Comparison of ENCODE assay signal across 9 cellular contexts in the genomic region with DNA sequence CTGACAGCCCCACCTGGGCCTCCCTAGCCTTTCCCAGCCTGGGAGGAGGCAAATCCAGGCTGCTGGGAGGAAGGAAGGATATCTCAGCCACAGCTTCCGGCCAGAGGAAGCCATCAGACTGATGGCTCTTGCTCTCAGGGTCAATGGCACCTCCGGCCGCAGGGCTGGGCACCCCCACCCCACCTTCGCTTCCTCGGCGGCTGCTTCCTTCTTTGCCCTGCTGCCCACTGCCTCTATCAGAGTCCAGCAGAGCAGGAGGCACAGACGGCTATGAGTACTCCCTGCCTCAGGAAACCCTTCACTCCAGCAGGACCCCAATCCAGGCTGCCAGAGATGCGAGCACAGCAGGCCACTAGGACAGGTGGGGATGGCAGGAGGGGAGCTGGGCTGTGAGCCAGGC. TPM values are rescaled to one million over a fixed set of nuclear protein-coding genes. Genes with fewer than 3 reads are reported as not detected.
DNase-seq lines count a peak whose midpoint lies in the region; FAIRE-seq and TF ChIP-seq lines count a peak whose summit lies in the region.
"Had no signal": no experiment of that assay in that cellular context is flagged by ENCODE, and none has a peak within 500 bp of the region (broad histone marks: within the 10 kb centered on the region; RNA-seq: fewer than 3 reads in every experiment).

No MANE protein-coding gene starts in this region.

- POLR2A ChIA-PET in activated CD4-positive, alpha-beta memory T cell treated with anti-CD3 and anti-CD28 coated beads, Interleukin-2, amount 10 ng/mL, durations not matched to agents 7 days and 5 days (lab: Charles Lee) = interaction anchor here (1.4 to 3.7 kb wide), 3 partner anchors 9 to 86 kb away, joined by 3 to 43 read pairs (median 5); a partner anchor contains a TSS

- peak overlapping the region; percentile 55; the same call in 1 of the 2 replicates for H3K27ac Mint-ChIP-seq in HFFc6
- peak overlapping the region; percentile 71 for H3K27ac Mint-ChIP-seq in activated CD4-positive, alpha-beta memory T cell treated with anti-CD3 and anti-CD28 coated beads, Interleukin-2, amount 10 ng/mL, durations not matched to agents 7 days and 5 days

- H3K36me3 Mint-ChIP-seq in HFFc6 (ENCODE audit: low read depth) = 0 out of 2 replicates have a peak, but pooled peaks cover 5% of the 10 kb centered on the region
- H3K36me3 Mint-ChIP-seq in activated CD4-positive, alpha-beta memory T cell treated with anti-CD3 and anti-CD28 coated beads, Interleukin-2, amount 10 ng/mL, durations not matched to agents 7 days and 5 days (ENCODE audit: low read depth) = peaks cover 23% of the 10 kb centered on the region

- no peak overlapping the region; the same call in 1 of the 2 replicates for H3K4me3 Mint-ChIP-seq in HFFc6
- H3K4me3 Mint-ChIP-seq in activated CD4-positive, alpha-beta memory T cell treated with anti-CD3 and anti-CD28 coated beads, Interleukin-2, amount 10 ng/mL, durations not matched to agents 7 days and 5 days = peak overlapping the region; percentile 82

- peaks cover 0 to 14% of the 10 kb centered on the region in 2 donors for H3K4me1 ChIP-seq in kidney (ENCODE audit: control insufficient read depth in 1 of 2, insufficient read depth in 1 of 2, low read depth in 1 of 2, low read length in 2 of 2)
- H3K4me1 ChIP-seq in spleen = peaks cover 18 to 100% (median 89%) of the 10 kb centered on the region in 6 donors

- no peak overlapping the region for H3K9ac ChIP-seq in kidney (ENCODE audit: low read length in 2 of 2)

- H3K36me3 ChIP-seq in kidney (ENCODE audit: control insufficient read depth in 1 of 2, insufficient read depth in 2 of 2, low read length in 2 of 2) = peaks cover 13 to 18% of the 10 kb centered on the region in 2 donors
- H3K36me3 ChIP-seq in spleen = peaks cover 0 to 62% (median 39%) of the 10 kb centered on the region in 6 donors

- no peak for DNase-seq in HFFc6
- no peak for DNase-seq in activated CD4-positive, alpha-beta memory T cell treated with anti-CD3 and anti-CD28 coated beads, Interleukin-2, amount 10 ng/mL, durations not matched to agents 7 days and 5 days
- DNase-seq in kidney = peak; percentile 74
- peak; percentile 84 for DNase-seq in spleen
- no peak for DNase-seq in OCI-M2 (lab: John Stamatoyannopoulos, UW; ENCODE audit: unreplicated experiment)
- DNase-seq in MV-4-11 (lab: John Stamatoyannopoulos, UW) = no peak
- DNase-seq in GDM1 (lab: John Stamatoyannopoulos, UW) = no peak
- DNase-seq: amniotic stem cell; stimulated activated CD4-positive, alpha-beta T cell treated with anti-CD3 and anti-CD28 coated beads, Interleukin-2, amount 100 ng/mL, for 48 hours had no signal

- TF ChIP-seq CTCF in HFFc6 (IDR thresholded peaks at IDR 0.05) (no peak), kidney (IDR thresholded peaks at IDR 0.05; ENCODE audit: borderline replicate concordance, extremely low read depth, insufficient read depth) (no peak), spleen (IDR thresholded peaks at IDR 0.05 in 8 of 11, conservative IDR thresholded peaks at IDR 0.05 in 3 of 11) (no peak)

- intact Hi-C loops in kidney (cut with DNase I) (no loop called here), spleen (cut with DNase I; ENCODE audit: low total_unique reads) (no loop called here)

- no peaks in the 10 kb centered on the region for H3K9me3 Mint-ChIP-seq in HFFc6
- H3K9me3 Mint-ChIP-seq in activated CD4-positive, alpha-beta memory T cell treated with anti-CD3 and anti-CD28 coated beads, Interleukin-2, amount 10 ng/mL, durations not matched to agents 7 days and 5 days = no peaks in the 10 kb centered on the region

- WGBS in spleen, 5 donors = 12 to 30% (median 27%) methylated on average over 6 to 8 of the region's 8 CpGs

- H3K4me1 Mint-ChIP-seq in HFFc6 (ENCODE audit: low read depth) = peaks cover 21% of the 10 kb centered on the region
- peaks cover 40% of the 10 kb centered on the region for H3K4me1 Mint-ChIP-seq in activated CD4-positive, alpha-beta memory T cell treated with anti-CD3 and anti-CD28 coated beads, Interleukin-2, amount 10 ng/mL, durations not matched to agents 7 days and 5 days

- FAIRE-seq in kidney (lab: Jason Lieb, UNC) = no peak

- no peak for TF ChIP-seq POLR2A in spleen (IDR thresholded peaks at IDR 0.05)

- H3K27me3 ChIP-seq in spleen (replicated peaks in 1 of 7) = peaks cover 0 to 56% (median 17%) of the 10 kb centered on the region in 7 donors

- H3K4me3 ChIP-seq in kidney (ENCODE audit: low read length in 2 of 2) = peak overlapping the region; percentile 34 to 74
- H3K4me3 ChIP-seq in spleen = peak overlapping the region; percentile 55 to 94 (median 83)

- peaks cover 6% of the 10 kb centered on the region; the same call in 1 of the 2 replicates for H3K27me3 Mint-ChIP-seq in HFFc6 (ENCODE audit: insufficient read depth)
- H3K27me3 Mint-ChIP-seq in activated CD4-positive, alpha-beta memory T cell treated with anti-CD3 and anti-CD28 coated beads, Interleukin-2, amount 10 ng/mL, durations not matched to agents 7 days and 5 days = peaks cover 10% of the 10 kb centered on the region

- CTCF ChIA-PET in activated CD4-positive, alpha-beta memory T cell treated with anti-CD3 and anti-CD28 coated beads, Interleukin-2, amount 10 ng/mL, durations not matched to agents 7 days and 5 days (lab: Charles Lee) = interaction anchor here (3.9 kb wide), 1 partner anchor 9 kb away, joined by 57 read pairs; a partner anchor contains a TSS

- peak overlapping the region in 1 of 2 donors; percentile 28 for H3K27ac ChIP-seq in kidney (ENCODE audit: low read depth in 2 of 2, low read length in 2 of 2)
- H3K27ac ChIP-seq in spleen = peak overlapping the region; percentile 20 to 98 (median 95)

- H3K9me3 ChIP-seq in kidney (ENCODE audit: control insufficient read depth in 1 of 2, low read length in 2 of 2) = no peaks in the 10 kb centered on the region
- H3K9me3 ChIP-seq in spleen = no peaks in the 10 kb centered on the region

RNA-seq across cellular contexts. Expression of a gene that starts 3.3 kb away (rescaled TPM):
- 10 to 100 TPM; 11.6 to 13.7 (median 12.7) TPM for total RNA-seq in HFFc6 (2021; fragmentation: NEBNext Ultra II Directional; extraction: Animal tissue kit (Norgen Biotek cat#: 25700))
- total RNA-seq in activated CD4-positive, alpha-beta memory T cell treated with anti-CD3 and anti-CD28 coated beads, Interleukin-2, amount 10 ng/mL, durations not matched to agents 7 days and 5 days = 10 to 100 TPM; 22.2 to 22.5 TPM
- total RNA-seq in kidney = 44.6 TPM
- 11.1 TPM for polyA plus RNA-seq in kidney (ENCODE audit: insufficient read depth, low read depth, low replicate concordance)
- total RNA-seq in spleen = 100 to 1,000 TPM in 2 of 7 donors, 10 to 100 TPM in 5; 59.7 to 205 (median 70.3) TPM
- 10 to 100 TPM in 2 of 3 donors, 1 to 10 TPM in 1; 6.1 to 37.2 (median 16.5) TPM for polyA plus RNA-seq in spleen

RNA-seq across cellular contexts. Expression of a gene that starts 8.8 kb away (rescaled TPM):
- total RNA-seq in HFFc6 (2021; fragmentation: NEBNext Ultra II Directional; extraction: Animal tissue kit (Norgen Biotek cat#: 25700)) = 10 to 100 TPM; 14.7 to 16.3 (median 15.3) TPM
- 10 to 100 TPM; 44.1 to 47.7 TPM for total RNA-seq in activated CD4-positive, alpha-beta memory T cell treated with anti-CD3 and anti-CD28 coated beads, Interleukin-2, amount 10 ng/mL, durations not matched to agents 7 days and 5 days
- total RNA-seq in kidney = 10.8 TPM
- polyA plus RNA-seq in kidney (ENCODE audit: insufficient read depth, low read depth, low replicate concordance) = 19.2 TPM
- total RNA-seq in spleen = 10 to 100 TPM; 13.6 to 32.2 (median 22.5) TPM
- 10 to 100 TPM; 13.7 to 17.7 (median 15.8) TPM for polyA plus RNA-seq in spleen

RNA-seq across cellular contexts. Expression of a gene that starts 22.8 kb away (rescaled TPM):
- 1 to 10 TPM in 4 of 6 experiments, under 1 TPM in 2; 0.71 to 1.8 (median 1.3) TPM for total RNA-seq in HFFc6 (2021; fragmentation: NEBNext Ultra II Directional; extraction: Animal tissue kit (Norgen Biotek cat#: 25700))
- 10 to 100 TPM; 15.5 to 16.9 TPM for total RNA-seq in activated CD4-positive, alpha-beta memory T cell treated with anti-CD3 and anti-CD28 coated beads, Interleukin-2, amount 10 ng/mL, durations not matched to agents 7 days and 5 days
- total RNA-seq in kidney (4.0 TPM), spleen (10 to 100 TPM in 3 of 7 donors, 1 to 10 TPM in 4; 4.6 to 19.8 (median 9.3) TPM)
- polyA plus RNA-seq in kidney (ENCODE audit: insufficient read depth, low read depth, low replicate concordance) (1.6 TPM), spleen (1 to 10 TPM; 2.4 to 4.9 (median 3.9) TPM)

RNA-seq across cellular contexts. Expression of a gene that starts 50.5 kb away (rescaled TPM):
- total RNA-seq in HFFc6 (2021; fragmentation: NEBNext Ultra II Directional; extraction: Animal tissue kit (Norgen Biotek cat#: 25700)) = 1 to 10 TPM; 6.3 to 10.0 (median 8.5) TPM
- total RNA-seq in activated CD4-positive, alpha-beta memory T cell treated with anti-CD3 and anti-CD28 coated beads, Interleukin-2, amount 10 ng/mL, durations not matched to agents 7 days and 5 days = 10 to 100 TPM; 26.6 to 28.5 TPM
- total RNA-seq in kidney (26.1 TPM), spleen (10 to 100 TPM; 20.7 to 37.8 (median 25.6) TPM)
- polyA plus RNA-seq in kidney (ENCODE audit: insufficient read depth, low read depth, low replicate concordance) (6.9 TPM), spleen (1 to 10 TPM; 3.7 to 7.8 (median 3.7) TPM)

Comparison
In these comparisons a context has a peak if more than half of its experiments do, and no peak if none do; other contexts are left out.
1. DNase-seq: peak in kidney (single experiment) and spleen (single experiment); none in HFFc6 (single experiment), activated CD4-positive, alpha-beta memory T cell treated with anti-CD3 and anti-CD28 coated beads, Interleukin-2, amount 10 ng/mL, durations not matched to agents 7 days and 5 days (single experiment), OCI-M2 (single experiment), MV-4-11 (single experiment) and GDM1 (single experiment).